Comparison of ENCODE assay signal across 8 cellular contexts in the genomic region with DNA sequence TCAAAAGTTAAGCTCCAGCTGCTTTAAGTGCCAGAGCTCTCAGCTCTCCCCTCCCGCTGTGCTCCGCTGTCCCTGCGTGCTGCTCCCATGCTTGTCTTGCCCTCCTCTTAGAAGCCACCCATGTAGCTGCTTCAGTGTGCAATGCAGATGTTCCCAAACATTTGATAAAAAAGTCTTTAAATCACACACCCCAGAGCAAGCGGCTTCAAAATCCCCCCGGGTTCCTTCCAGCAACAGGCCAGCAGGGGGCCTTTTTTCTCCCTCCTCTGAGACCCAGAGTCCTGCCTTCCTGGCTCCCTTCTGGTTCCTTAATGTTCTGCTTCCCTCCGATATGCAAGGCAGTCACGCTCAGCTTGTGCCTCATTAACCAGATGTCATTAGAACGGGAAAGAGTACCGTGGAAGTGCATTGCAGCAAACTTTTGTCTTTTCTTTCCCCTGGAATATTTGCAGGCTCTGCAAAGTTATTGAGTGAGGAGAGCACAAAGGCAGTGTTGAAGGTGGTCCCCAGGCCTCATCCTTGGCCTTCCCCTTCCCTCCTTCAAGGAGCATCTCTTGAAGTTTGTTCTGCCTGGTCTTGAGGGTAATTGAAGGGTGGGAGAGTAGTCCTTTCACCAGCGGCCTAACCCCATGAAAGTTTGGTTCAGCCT. TPM values are rescaled to one million over a fixed set of nuclear protein-coding genes. Genes with fewer than 3 reads are reported as not detected.
DNase-seq lines count a peak whose midpoint lies in the region; ATAC-seq, FAIRE-seq and TF ChIP-seq lines count a peak whose summit lies in the region.

No MANE protein-coding gene starts in this region.

- no peaks in the 10 kb centered on the region for H3K79me2 ChIP-seq in astrocyte (ENCODE audit: insufficient read depth, low read length)

- H3K27me3 Mint-ChIP-seq in astrocyte (ENCODE audit: low read depth, unreplicated experiment): peaks cover 36% of the 10 kb centered on the region

- H3K9ac ChIP-seq in astrocyte (ENCODE audit: low read length) (no peak overlapping the region), kidney (ENCODE audit: low read length in 2 of 2) (peak overlapping the region in 1 of 2 donors; percentile 28), stomach smooth muscle (ENCODE audit: low read length in 2 of 2) (peak overlapping the region in 1 of 2 donors; percentile 5)

- H3K9me3 ChIP-seq in astrocyte (ENCODE audit: insufficient read depth, low read depth, low read length) (no peaks in the 10 kb centered on the region), kidney (ENCODE audit: control insufficient read depth in 1 of 2, low read length in 2 of 2) (no peaks in the 10 kb centered on the region), stomach smooth muscle (ENCODE audit: control insufficient read depth in 2 of 2, low read length in 2 of 2) (no peaks in the 10 kb centered on the region)

- DNase-seq in AG08396 (ENCODE audit: low spot score) (peak; percentile 72), RPMI7951 (ENCODE audit: low read depth) (peak; percentile 46), astrocyte (ENCODE audit: low read depth) (peak; percentile 26), kidney (peak; percentile 71), DMS79 treated with DMSO at 0.1 percent for 48 hours (lab: John Stamatoyannopoulos, UW) (no peak), NCI-H2171 treated with DMSO at 0.1 percent for 48 hours (lab: John Stamatoyannopoulos, UW) (no peak)

- H3K4me1 ChIP-seq in astrocyte (ENCODE audit: insufficient read depth, low read length): no peaks in the 10 kb centered on the region
- peaks cover 0 to 5% of the 10 kb centered on the region in 2 donors for H3K4me1 ChIP-seq in kidney (ENCODE audit: control insufficient read depth in 1 of 2, insufficient read depth in 1 of 2, low read depth in 1 of 2, low read length in 2 of 2)
- peaks cover 54% of the 10 kb centered on the region for H3K4me1 ChIP-seq in stomach smooth muscle (ENCODE audit: control insufficient read depth, insufficient read depth, low read length)

- TF ChIP-seq CTCF in astrocyte (IDR thresholded peaks at IDR 0.05; ENCODE audit: insufficient read depth, low read depth, low read length) (peak; percentile 73), kidney (IDR thresholded peaks at IDR 0.05; ENCODE audit: borderline replicate concordance, extremely low read depth, insufficient read depth) (peak; percentile 46)

- H3K36me3 Mint-ChIP-seq in astrocyte (ENCODE audit: low read depth, unreplicated experiment): peaks cover 7% of the 10 kb centered on the region

- H3K4me2 ChIP-seq in astrocyte (ENCODE audit: low read length): no peak overlapping the region

- H3K36me3 ChIP-seq in astrocyte (ENCODE audit: insufficient read depth, low read length) (no peaks in the 10 kb centered on the region), kidney (ENCODE audit: control insufficient read depth in 1 of 2, insufficient read depth in 2 of 2, low read length in 2 of 2) (no peaks in the 10 kb centered on the region), stomach smooth muscle (ENCODE audit: control insufficient read depth in 2 of 2, insufficient read depth in 2 of 2, low read length in 2 of 2) (peaks cover 27 to 30% of the 10 kb centered on the region in 2 donors)

- peak; percentile 63 for ATAC-seq in GM18868 (IDR thresholded peaks at IDR 0.05; ENCODE audit: unreplicated experiment)

- no peak for FAIRE-seq in astrocyte (lab: Jason Lieb, UNC)
- FAIRE-seq in kidney (lab: Jason Lieb, UNC): no peak

- H3K4me3 ChIP-seq in astrocyte (ENCODE audit: insufficient read depth, low read depth, low read length) (no peak overlapping the region), kidney (ENCODE audit: low read length in 2 of 2) (no peak overlapping the region), stomach smooth muscle (ENCODE audit: low read length in 2 of 2) (no peak overlapping the region)

- H2AFZ ChIP-seq in astrocyte (ENCODE audit: low read depth, low read length): no peak overlapping the region

- intact Hi-C loops in kidney (cut with DNase I): loop anchor here (5.0 kb wide), 1 partner anchor 208 kb away; no protein-coding TSS in a partner anchor

- H3K27ac Mint-ChIP-seq in astrocyte (ENCODE audit: unreplicated experiment): peak overlapping the region; percentile 53

- no peaks in the 10 kb centered on the region for H3K27me3 ChIP-seq in astrocyte (ENCODE audit: insufficient read depth, low read length)
- H3K27me3 ChIP-seq in stomach smooth muscle (ENCODE audit: control insufficient read depth in 1 of 2, insufficient read depth in 2 of 2, low read length in 2 of 2): no peaks in the 10 kb centered on the region

- peaks cover 6% of the 10 kb centered on the region for H3K4me1 Mint-ChIP-seq in astrocyte (ENCODE audit: low read depth, unreplicated experiment)

- H4K20me1 ChIP-seq in astrocyte (ENCODE audit: insufficient read depth, low read length): no peaks in the 10 kb centered on the region

- H3K27ac ChIP-seq in astrocyte (ENCODE audit: low read depth, low read length): no peak overlapping the region
- H3K27ac ChIP-seq in kidney (ENCODE audit: low read depth in 2 of 2, low read length in 2 of 2): no peak overlapping the region
- peak overlapping the region; percentile 6 for H3K27ac ChIP-seq in stomach smooth muscle (ENCODE audit: low read length)

- H3K4me3 Mint-ChIP-seq in astrocyte (ENCODE audit: unreplicated experiment): no peak overlapping the region

- no peaks in the 10 kb centered on the region for H3K9me3 Mint-ChIP-seq in astrocyte (ENCODE audit: unreplicated experiment)

RNA-seq across cellular contexts. Expression of a gene that starts 25.5 kb away (rescaled TPM):
- total RNA-seq in RPMI7951 (2014; rRNA removed; shearing (Covaris generic)): not detected in 2 replicates
- total RNA-seq in astrocyte (3.5 and 3.9 TPM in 2 replicates), kidney (7.7 TPM)
- polyA plus RNA-seq in kidney (ENCODE audit: insufficient read depth, low read depth, low replicate concordance): 3.3 TPM

RNA-seq across cellular contexts. Expression of a gene that starts 39.5 kb away (rescaled TPM):
- total RNA-seq in RPMI7951 (2014; rRNA removed; shearing (Covaris generic)): not detected in 2 replicates
- not detected in 2 replicates for total RNA-seq in astrocyte
- total RNA-seq in kidney: not detected
- polyA plus RNA-seq in kidney (ENCODE audit: insufficient read depth, low read depth, low replicate concordance): not detected

Comparison
In these comparisons a context has a peak if more than half of its experiments do, and no peak if none do; other contexts are left out.
1. DNase-seq: peak in AG08396 (single experiment), RPMI7951 (single experiment), astrocyte (single experiment) and kidney (single experiment); none in DMS79 treated with DMSO at 0.1 percent for 48 hours (single experiment) and NCI-H2171 treated with DMSO at 0.1 percent for 48 hours (single experiment).